Comparison of ENCODE assay signal across 1 cellular context in the genomic region with DNA sequence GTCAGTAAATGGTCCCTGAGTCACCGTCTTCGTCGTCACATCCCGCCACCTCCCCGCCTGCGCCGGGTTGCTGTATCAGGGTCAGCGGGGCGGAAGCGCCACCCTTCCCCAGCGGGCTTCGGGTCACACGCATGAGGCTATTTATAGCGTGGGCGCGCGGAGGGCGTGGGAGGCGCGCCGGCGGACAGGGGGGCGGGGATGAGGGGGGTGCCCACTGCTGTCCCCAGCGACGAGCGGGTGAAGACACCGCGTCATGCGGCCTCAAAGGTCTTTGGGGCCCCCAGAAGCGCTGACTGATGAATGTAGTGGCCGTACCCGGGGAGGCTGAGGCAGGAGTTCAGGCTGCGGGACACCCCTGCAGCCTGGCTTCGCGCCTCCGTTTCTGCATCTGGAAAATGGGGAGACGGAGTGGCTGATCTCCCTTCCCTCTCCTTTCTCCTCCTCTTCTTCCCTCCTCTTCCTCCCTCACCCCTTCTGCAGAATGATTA.
TF ChIP-seq lines count a peak whose summit lies in the region.

No MANE protein-coding gene starts in this region.

TF ChIP-seq in HEK293, 187 proteins besides CTCF, POLR2A, EP300 and RAD21 (continued from another document):
- TF ChIP-seq ZNF645 (tag by site-specific recombination; IDR thresholded peaks at IDR 0.05) (no peak), SP3 (tag by site-specific recombination; IDR thresholded peaks at IDR 0.05) (peak; percentile 64; the same call in 1 of the 2 replicates), ZNF121 (tag by site-specific recombination; IDR thresholded peaks at IDR 0.05) (no peak), ZEB2 (tag by site-specific recombination; IDR thresholded peaks at IDR 0.05) (peak; percentile 70), BCL11B (tag by site-specific recombination; IDR thresholded peaks at IDR 0.05; ENCODE audit: low read depth) (no peak), ZNF280C (tag by site-specific recombination; IDR thresholded peaks at IDR 0.05) (no peak), EGR2 (tag by site-specific recombination; IDR thresholded peaks at IDR 0.05; ENCODE audit: low read depth) (peak; percentile 96), SCRT2 (tag by site-specific recombination; IDR thresholded peaks at IDR 0.05) (no peak), ZNF76 (tag by site-specific recombination; IDR thresholded peaks at IDR 0.05; ENCODE audit: borderline replicate concordance, low read depth) (peak; percentile 15; the same call in 1 of the 2 replicates), ZNF624 (tag by site-specific recombination; IDR thresholded peaks at IDR 0.05) (no peak), ZNF404 (tag by site-specific recombination; IDR thresholded peaks at IDR 0.05) (no peak), ZNF223 (tag by site-specific recombination; IDR thresholded peaks at IDR 0.05) (no peak), ZNF37A (tag by site-specific recombination; IDR thresholded peaks at IDR 0.05) (no peak), ZNF350 (tag by site-specific recombination; IDR thresholded peaks at IDR 0.05) (no peak), ZNF670 (tag by site-specific recombination; IDR thresholded peaks at IDR 0.05; ENCODE audit: low read depth) (no peak), ZBTB48 (tag by site-specific recombination; IDR thresholded peaks at IDR 0.05) (peak; percentile 69; the same call in 1 of the 2 replicates), ZFP37 (tag by site-specific recombination; IDR thresholded peaks at IDR 0.05) (no peak), ZFP41 (tag by site-specific recombination; IDR thresholded peaks at IDR 0.05; ENCODE audit: borderline replicate concordance) (no peak), KLF16 (tag by site-specific recombination; IDR thresholded peaks at IDR 0.05) (peak; percentile 47; the same call in 1 of the 2 replicates), ZNF830 (tag by site-specific recombination; IDR thresholded peaks at IDR 0.05; ENCODE audit: low read depth) (no peak), ZNF677 (tag by site-specific recombination; IDR thresholded peaks at IDR 0.05) (no peak), SP7 (tag by site-specific recombination; IDR thresholded peaks at IDR 0.05) (peak; percentile 81), ZNF366 (tag by site-specific recombination; conservative IDR thresholded peaks at IDR 0.05) (no peak)
- TF ChIP-seq, protein P1, sequence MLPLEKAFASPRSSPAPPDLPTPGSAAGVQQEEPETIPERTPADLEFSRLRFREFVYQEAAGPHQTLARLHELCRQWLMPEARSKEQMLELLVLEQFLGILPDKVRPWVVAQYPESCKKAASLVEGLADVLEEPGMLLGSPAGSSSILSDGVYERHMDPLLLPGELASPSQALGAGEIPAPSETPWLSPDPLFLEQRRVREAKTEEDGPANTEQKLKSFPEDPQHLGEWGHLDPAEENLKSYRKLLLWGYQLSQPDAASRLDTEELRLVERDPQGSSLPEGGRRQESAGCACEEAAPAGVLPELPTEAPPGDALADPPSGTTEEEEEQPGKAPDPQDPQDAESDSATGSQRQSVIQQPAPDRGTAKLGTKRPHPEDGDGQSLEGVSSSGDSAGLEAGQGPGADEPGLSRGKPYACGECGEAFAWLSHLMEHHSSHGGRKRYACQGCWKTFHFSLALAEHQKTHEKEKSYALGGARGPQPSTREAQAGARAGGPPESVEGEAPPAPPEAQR (tag by site-specific recombination; IDR thresholded peaks at IDR 0.05): no peak
- TF ChIP-seq, protein P2, sequence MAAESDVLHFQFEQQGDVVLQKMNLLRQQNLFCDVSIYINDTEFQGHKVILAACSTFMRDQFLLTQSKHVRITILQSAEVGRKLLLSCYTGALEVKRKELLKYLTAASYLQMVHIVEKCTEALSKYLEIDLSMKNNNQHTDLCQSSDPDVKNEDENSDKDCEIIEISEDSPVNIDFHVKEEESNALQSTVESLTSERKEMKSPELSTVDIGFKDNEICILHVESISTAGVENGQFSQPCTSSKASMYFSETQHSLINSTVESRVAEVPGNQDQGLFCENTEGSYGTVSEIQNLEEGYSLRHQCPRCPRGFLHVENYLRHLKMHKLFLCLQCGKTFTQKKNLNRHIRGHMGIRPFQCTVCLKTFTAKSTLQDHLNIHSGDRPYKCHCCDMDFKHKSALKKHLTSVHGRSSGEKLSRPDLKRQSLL (tag by site-specific recombination; IDR thresholded peaks at IDR 0.05): no peak
- TF ChIP-seq, protein P3, sequence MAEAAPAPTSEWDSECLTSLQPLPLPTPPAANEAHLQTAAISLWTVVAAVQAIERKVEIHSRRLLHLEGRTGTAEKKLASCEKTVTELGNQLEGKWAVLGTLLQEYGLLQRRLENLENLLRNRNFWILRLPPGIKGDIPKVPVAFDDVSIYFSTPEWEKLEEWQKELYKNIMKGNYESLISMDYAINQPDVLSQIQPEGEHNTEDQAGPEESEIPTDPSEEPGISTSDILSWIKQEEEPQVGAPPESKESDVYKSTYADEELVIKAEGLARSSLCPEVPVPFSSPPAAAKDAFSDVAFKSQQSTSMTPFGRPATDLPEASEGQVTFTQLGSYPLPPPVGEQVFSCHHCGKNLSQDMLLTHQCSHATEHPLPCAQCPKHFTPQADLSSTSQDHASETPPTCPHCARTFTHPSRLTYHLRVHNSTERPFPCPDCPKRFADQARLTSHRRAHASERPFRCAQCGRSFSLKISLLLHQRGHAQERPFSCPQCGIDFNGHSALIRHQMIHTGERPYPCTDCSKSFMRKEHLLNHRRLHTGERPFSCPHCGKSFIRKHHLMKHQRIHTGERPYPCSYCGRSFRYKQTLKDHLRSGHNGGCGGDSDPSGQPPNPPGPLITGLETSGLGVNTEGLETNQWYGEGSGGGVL (tag by site-specific recombination; IDR thresholded peaks at IDR 0.05): peak; percentile 81
